Comparison of ENCODE assay signal across 20 cellular contexts in the genomic region with DNA sequence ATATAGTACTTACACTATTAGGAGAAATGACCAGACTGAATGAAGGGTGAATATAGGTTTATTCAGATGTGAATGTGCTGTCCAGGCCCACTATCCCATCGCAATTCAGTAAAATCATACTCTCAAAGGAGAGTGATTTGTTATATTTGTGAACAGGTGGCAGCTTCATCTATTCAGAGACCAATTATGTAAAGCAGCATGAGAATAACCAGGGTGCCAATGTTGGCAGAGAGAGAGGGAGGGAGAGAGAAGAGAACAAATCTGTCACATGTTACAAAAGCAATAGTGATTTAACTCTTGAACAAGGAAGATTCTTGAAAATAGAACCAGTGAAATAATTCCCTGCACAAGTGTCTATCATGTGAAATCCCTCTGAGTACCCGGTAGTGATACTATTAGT. TPM values are rescaled to one million over a fixed set of nuclear protein-coding genes. Genes with fewer than 3 reads are reported as not detected.
"Had no signal": no experiment of that assay in that cellular context is flagged by ENCODE, and none has a peak within 500 bp of the region (broad histone marks: within the 10 kb centered on the region; RNA-seq: fewer than 3 reads in every experiment).

No MANE protein-coding gene starts in this region.

- H3K4me1 ChIP-seq: esophagus muscularis mucosa, tibial artery had no signal

- H3K27me3 ChIP-seq: dorsolateral prefrontal cortex, esophagus muscularis mucosa, neural progenitor cell, tibial artery had no signal

- H3K27ac ChIP-seq: dorsolateral prefrontal cortex, esophagus muscularis mucosa, neural progenitor cell, tibial artery had no signal

- ATAC-seq: activated CD8-positive, alpha-beta T cell treated with anti-CD3 and anti-CD28 coated beads, Interleukin-2, amount 10 ng/mL, durations not matched to agents 7 days and 5 days; left ventricle myocardium superior; naive thymus-derived CD8-positive, alpha-beta T cell; sciatic nerve; stimulated activated effector memory CD8-positive, alpha-beta T cell treated with anti-CD3 and anti-CD28 coated beads, Interleukin-12 subunit alpha, Interleukin-12 subunit beta, amount 100 ng/mL, for 72 hours; stimulated activated naive CD8-positive, alpha-beta T cell treated with anti-CD3 and anti-CD28 coated beads, Interleukin-15, amount 100 ng/mL, for 72 hours had no signal

- DNase-seq: activated CD4-positive, alpha-beta T cell treated with anti-CD3 and anti-CD28 coated beads for 1 hour; activated CD4-positive, alpha-beta T cell treated with anti-CD3 and anti-CD28 coated beads, Interleukin-2, amount 50 U/mL, for 1 hour; activated CD8-positive, alpha-beta T cell treated with anti-CD3 and anti-CD28 coated beads, Interleukin-2, amount 10 ng/mL, durations not matched to agents 7 days and 5 days; activated gamma-delta T cell treated with Interleukin-2 at 50 U/mL for 16 hours; aorta; glutamatergic neuron; hippocampal formation; left ventricle myocardium superior; mammary epithelial cell; naive thymus-derived CD8-positive, alpha-beta T cell; small intestine; stimulated activated CD4-positive, alpha-beta T cell treated with anti-CD3 and anti-CD28 coated beads, Interleukin-2, amount 100 ng/mL, for 24 hours; stimulated activated naive CD8-positive, alpha-beta T cell treated with anti-CD3 and anti-CD28 coated beads, Interleukin-15, amount 100 ng/mL, for 72 hours; tibial artery had no signal

- H3K9me3 ChIP-seq: esophagus muscularis mucosa, tibial artery had no signal

- H3K4me3 ChIP-seq: dorsolateral prefrontal cortex, esophagus muscularis mucosa, neural progenitor cell, tibial artery had no signal

- H3K36me3 ChIP-seq: esophagus muscularis mucosa, neural progenitor cell, tibial artery had no signal

RNA-seq across cellular contexts. Expression of a gene that starts 38.9 kb away (rescaled TPM):
- total RNA-seq: activated CD8-positive, alpha-beta T cell treated with anti-CD3 and anti-CD28 coated beads, Interleukin-2, amount 10 ng/mL, durations not matched to agents 7 days and 5 days; activated T-helper 1 cell treated with anti-CD3 and anti-CD28 coated beads, Interleukin-12 subunit alpha, Interleukin-12 subunit beta, Interleukin-2, Interleukin-4 antibody, amounts not matched to agents 30 ng/mL and 10 ng/mL and 1 ng/mL, durations not matched to agents 14 hours and 24 hours and 36 hours; naive thymus-derived CD8-positive, alpha-beta T cell had no signal
- polyA plus RNA-seq: naive thymus-derived CD8-positive, alpha-beta T cell had no signal
